Comparison of ENCODE assay signal across 8 cellular contexts in the genomic region with DNA sequence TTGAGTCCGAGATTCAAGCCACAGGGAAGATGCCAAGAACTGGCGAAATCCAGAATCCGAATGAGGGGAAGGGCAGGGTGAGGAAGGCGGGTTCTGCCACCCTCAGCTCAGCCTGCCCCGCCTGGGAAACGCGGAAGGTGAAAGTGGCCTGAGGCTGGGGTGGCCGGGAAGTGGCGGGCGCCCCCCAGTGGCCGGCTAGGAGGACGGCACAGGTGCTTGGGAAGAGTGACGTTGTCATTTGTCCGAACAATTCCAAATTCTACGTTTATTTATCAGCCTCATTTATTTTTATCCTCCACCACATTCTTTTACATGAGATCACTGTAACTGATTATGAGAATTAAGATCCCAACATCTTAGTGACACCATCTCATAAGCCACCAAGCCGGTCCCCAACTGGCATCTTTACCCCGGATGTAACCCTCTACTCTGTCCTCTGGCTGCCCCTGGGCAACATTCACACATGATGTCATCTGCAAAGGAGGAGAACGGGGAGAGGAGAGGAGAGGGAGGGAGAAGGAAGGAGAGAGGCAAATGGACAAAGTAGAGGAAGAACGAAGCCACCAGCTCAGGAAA. TPM values are rescaled to one million over a fixed set of nuclear protein-coding genes. Genes with fewer than 3 reads are reported as not detected.
A peak's percentile ranks its signal among the peaks of the same experiment; 100 is the strongest.
DNase-seq lines count a peak whose midpoint lies in the region; ATAC-seq and TF ChIP-seq lines count a peak whose summit lies in the region.

No MANE protein-coding gene starts in this region.

- H3K27me3 Mint-ChIP-seq in activated naive CD8-positive, alpha-beta T cell treated with anti-CD3 and anti-CD28 coated beads for 36 hours, result peaks cover 69% of the 10 kb centered on the region

- no peaks in the 10 kb centered on the region for H4K20me1 ChIP-seq in KMS-11 (ENCODE audit: insufficient read depth)

- H3K4me3 Mint-ChIP-seq in activated naive CD8-positive, alpha-beta T cell treated with anti-CD3 and anti-CD28 coated beads for 36 hours, result no peak overlapping the region

- H3K4me1 Mint-ChIP-seq in activated naive CD8-positive, alpha-beta T cell treated with anti-CD3 and anti-CD28 coated beads for 36 hours, result peaks cover 7% of the 10 kb centered on the region

- H3K36me3 Mint-ChIP-seq in activated naive CD8-positive, alpha-beta T cell treated with anti-CD3 and anti-CD28 coated beads for 36 hours, result no peaks in the 10 kb centered on the region

- no peaks in the 10 kb centered on the region for H3K36me3 ChIP-seq in KMS-11 (ENCODE audit: insufficient read depth)
- H3K36me3 ChIP-seq in heart left ventricle, result no peaks in the 10 kb centered on the region

- H3K4me2 ChIP-seq in KMS-11, result peak overlapping the region; percentile 22; the same call in 1 of the 2 replicates

- no peak for TF ChIP-seq POLR2A in heart left ventricle (IDR thresholded peaks at IDR 0.05)

- peak overlapping the region; percentile 49 for H2AFZ ChIP-seq in KMS-11 (ENCODE audit: low read depth)

- intact Hi-C loops in heart left ventricle (cut with DNase I), result loop anchor here in 5 of 10 donors (1.0 to 10.0 kb wide), 4 partner anchors 26 to 162 kb away; no protein-coding TSS in a partner anchor

- no peaks in the 10 kb centered on the region for H3K9me3 Mint-ChIP-seq in activated naive CD8-positive, alpha-beta T cell treated with anti-CD3 and anti-CD28 coated beads for 36 hours

- H3K79me2 ChIP-seq in KMS-11 (ENCODE audit: insufficient read depth, low read depth), result no peaks in the 10 kb centered on the region

- H3K27me3 ChIP-seq in KMS-11 (ENCODE audit: insufficient read depth, low read depth), result peaks cover 53% of the 10 kb centered on the region
- peaks cover 7 to 85% (median 26%) of the 10 kb centered on the region in 9 donors for H3K27me3 ChIP-seq in heart left ventricle

- WGBS in heart left ventricle, 4 donors, result 10 to 14% (median 12%) methylated on average over 19 of the region's 19 CpGs

- TF ChIP-seq CTCF in KMS-11 (conservative IDR thresholded peaks at IDR 0.05; ENCODE audit: low read depth, low read length) (peak; percentile 96), heart left ventricle (IDR thresholded peaks at IDR 0.05) (peak; percentile 79 to 98 (median 92)), retinal pigment epithelial cell (conservative IDR thresholded peaks at IDR 0.05; ENCODE audit: low read depth, low read length) (peak; percentile 90)

- DNase-seq in DMS53 (lab: John Stamatoyannopoulos, UW), result peak; percentile 89
- peak; percentile 71 for DNase-seq in activated naive CD8-positive, alpha-beta T cell treated with anti-CD3 and anti-CD28 coated beads for 36 hours
- DNase-seq in heart left ventricle, result peak; percentile 39 to 84 (median 56)
- no peak for DNase-seq in retinal pigment epithelial cell (ENCODE audit: low read depth)

- H3K9ac ChIP-seq in KMS-11, result no peak overlapping the region

- H3K4me3 ChIP-seq in KMS-11 (IDR thresholded peaks at IDR 0.05; ENCODE audit: insufficient read depth, low read depth, low read length) (no peak overlapping the region), heart left ventricle (no peak overlapping the region), retinal pigment epithelial cell (ENCODE audit: low read length) (no peak overlapping the region)

- H3K27ac Mint-ChIP-seq in activated naive CD8-positive, alpha-beta T cell treated with anti-CD3 and anti-CD28 coated beads for 36 hours, result no peak overlapping the region

- H3K4me1 ChIP-seq in KMS-11 (ENCODE audit: low read depth, poor library complexity, severe bottlenecking) (peaks cover 8% of the 10 kb centered on the region), heart left ventricle (peaks cover 0 to 10% (median 0%) of the 10 kb centered on the region in 12 donors)

- no peak overlapping the region for H3K27ac ChIP-seq in KMS-11
- no peak overlapping the region for H3K27ac ChIP-seq in heart left ventricle

- ATAC-seq in SK-N-SH treated with all-trans-retinoic acid at 6 μM for 48 hours (peak; percentile 88), heart left ventricle (peak; percentile 74 to 91 (median 80)), GM21786 (IDR thresholded peaks at IDR 0.05; ENCODE audit: unreplicated experiment) (no peak), GM18519 (IDR thresholded peaks at IDR 0.05; ENCODE audit: low FRiP score, unreplicated experiment) (no peak)

- H3K9me3 ChIP-seq in heart left ventricle, result no peaks in the 10 kb centered on the region

TF ChIP-seq in SK-N-SH treated with all-trans-retinoic acid at 6 μM for 48 hours, 23 proteins besides CTCF, POLR2A, EP300 and RAD21:
- no peak for TF ChIP-seq ARNTL (CRISPR knock-in tag; IDR thresholded peaks at IDR 0.05; ENCODE audit: borderline replicate concordance, low read depth)
- TF ChIP-seq, protein P1, sequence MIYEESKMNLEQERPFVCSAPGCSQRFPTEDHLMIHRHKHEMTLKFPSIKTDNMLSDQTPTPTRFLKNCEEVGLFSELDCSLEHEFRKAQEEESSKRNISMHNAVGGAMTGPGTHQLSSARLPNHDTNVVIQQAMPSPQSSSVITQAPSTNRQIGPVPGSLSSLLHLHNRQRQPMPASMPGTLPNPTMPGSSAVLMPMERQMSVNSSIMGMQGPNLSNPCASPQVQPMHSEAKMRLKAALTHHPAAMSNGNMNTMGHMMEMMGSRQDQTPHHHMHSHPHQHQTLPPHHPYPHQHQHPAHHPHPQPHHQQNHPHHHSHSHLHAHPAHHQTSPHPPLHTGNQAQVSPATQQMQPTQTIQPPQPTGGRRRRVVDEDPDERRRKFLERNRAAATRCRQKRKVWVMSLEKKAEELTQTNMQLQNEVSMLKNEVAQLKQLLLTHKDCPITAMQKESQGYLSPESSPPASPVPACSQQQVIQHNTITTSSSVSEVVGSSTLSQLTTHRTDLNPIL (CRISPR knock-in tag; IDR thresholded peaks at IDR 0.05; ENCODE audit: low read depth), result no peak
- no peak for TF ChIP-seq OSR1 (CRISPR knock-in tag; IDR thresholded peaks at IDR 0.05)
- TF ChIP-seq ZNF70 (CRISPR knock-in tag; IDR thresholded peaks at IDR 0.05), result no peak
- TF ChIP-seq ESRRG (CRISPR knock-in tag; IDR thresholded peaks at IDR 0.05), result no peak
- TF ChIP-seq TCF4 (CRISPR knock-in tag; IDR thresholded peaks at IDR 0.05; ENCODE audit: borderline replicate concordance), result no peak
- TF ChIP-seq BACH2 (CRISPR knock-in tag; IDR thresholded peaks at IDR 0.05; ENCODE audit: borderline replicate concordance), result no peak
- TF ChIP-seq, protein P2, sequence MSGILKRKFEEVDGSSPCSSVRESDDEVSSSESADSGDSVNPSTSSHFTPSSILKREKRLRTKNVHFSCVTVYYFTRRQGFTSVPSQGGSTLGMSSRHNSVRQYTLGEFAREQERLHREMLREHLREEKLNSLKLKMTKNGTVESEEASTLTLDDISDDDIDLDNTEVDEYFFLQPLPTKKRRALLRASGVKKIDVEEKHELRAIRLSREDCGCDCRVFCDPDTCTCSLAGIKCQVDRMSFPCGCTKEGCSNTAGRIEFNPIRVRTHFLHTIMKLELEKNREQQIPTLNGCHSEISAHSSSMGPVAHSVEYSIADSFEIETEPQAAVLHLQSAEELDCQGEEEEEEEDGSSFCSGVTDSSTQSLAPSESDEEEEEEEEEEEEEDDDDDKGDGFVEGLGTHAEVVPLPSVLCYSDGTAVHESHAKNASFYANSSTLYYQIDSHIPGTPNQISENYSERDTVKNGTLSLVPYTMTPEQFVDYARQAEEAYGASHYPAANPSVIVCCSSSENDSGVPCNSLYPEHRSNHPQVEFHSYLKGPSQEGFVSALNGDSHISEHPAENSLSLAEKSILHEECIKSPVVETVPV (CRISPR knock-in tag; IDR thresholded peaks at IDR 0.05), result no peak
- TF ChIP-seq ZFP3 (CRISPR knock-in tag; IDR thresholded peaks at IDR 0.05), result no peak

RNA-seq across cellular contexts. Expression of gene SRCIN1, which starts 21.3 kb away (rescaled TPM):
- under 1 TPM; 0.37 to 0.42 TPM for total RNA-seq in activated naive CD8-positive, alpha-beta T cell treated with anti-CD3 and anti-CD28 coated beads for 36 hours
- 1 to 10 TPM in 5 of 9 donors, under 1 TPM in 4; 0.46 to 1.7 (median 1.1) TPM for total RNA-seq in heart left ventricle
- polyA plus RNA-seq in heart left ventricle, result under 1 TPM; 0.19 to 0.95 TPM

Comparison
In these comparisons a context has a peak if more than half of its experiments do, and no peak if none do; other contexts are left out.
1. ATAC-seq: peak in SK-N-SH treated with all-trans-retinoic acid at 6 μM for 48 hours (single experiment) and heart left ventricle (4 of 4); none in GM21786 (single experiment) and GM18519 (single experiment).
2. Peak in every context shown above with its lines, with median percentiles within 50 percentile points of each other: CTCF ChIP-seq.